ENCODE assay signal across 9 cellular contexts in the genomic region with DNA sequence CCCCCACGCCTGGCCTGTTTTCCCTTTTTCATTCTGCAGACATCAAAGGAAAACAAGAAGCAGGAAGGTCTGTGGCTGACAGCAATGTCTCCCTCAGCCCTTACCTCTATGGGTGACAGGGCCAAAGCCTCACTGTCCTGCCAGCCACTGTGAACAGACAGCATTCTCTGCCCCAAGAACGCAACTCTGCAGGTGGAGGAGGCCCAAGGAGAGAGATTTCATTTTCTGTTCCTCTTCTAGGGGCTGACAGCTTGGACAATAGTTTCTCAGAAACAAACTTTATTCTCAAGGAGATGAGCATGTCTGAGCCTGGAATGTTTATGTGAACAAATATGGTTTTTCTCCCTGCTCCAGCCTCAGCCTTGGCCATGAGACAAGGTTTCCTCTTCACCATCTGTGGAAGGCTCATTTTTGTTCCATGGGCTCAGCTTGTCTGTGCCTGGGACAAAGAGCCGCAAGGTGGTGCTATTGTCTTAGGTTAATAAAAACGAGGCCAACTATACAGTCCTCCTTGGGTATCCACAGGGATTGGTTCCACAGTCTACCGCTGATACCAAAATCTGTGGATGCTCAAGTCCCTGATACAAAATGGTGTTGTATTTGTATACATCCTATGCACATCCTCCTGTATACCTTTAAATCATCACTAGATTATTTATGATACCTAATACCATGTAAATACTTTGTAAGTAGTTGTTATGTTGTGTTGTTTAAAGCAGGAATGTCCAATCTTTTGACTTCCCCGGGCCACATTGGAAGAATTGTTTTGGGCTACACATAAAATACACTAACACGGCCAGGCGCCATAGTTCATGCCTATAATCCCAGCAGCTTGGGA. TPM values are rescaled to one million over a fixed set of nuclear protein-coding genes. Genes with fewer than 3 reads are reported as not detected.
DNase-seq lines count a peak whose midpoint lies in the region; ATAC-seq and TF ChIP-seq lines count a peak whose summit lies in the region.
"Had no signal": no experiment of that assay in that cellular context is flagged by ENCODE, and none has a peak within 500 bp of the region (broad histone marks: within the 10 kb centered on the region; RNA-seq: fewer than 3 reads in every experiment).

No MANE protein-coding gene starts in this region.

- H3K4me3 ChIP-seq in choroid plexus epithelial cell (ENCODE audit: low read depth, low read length) (no peak overlapping the region), lung (no peak overlapping the region)

- no peaks in the 10 kb centered on the region for H3K36me3 ChIP-seq in lung (ENCODE audit: control insufficient read depth in 2 of 2, insufficient read depth in 2 of 2, low read length in 2 of 2)

- no peak overlapping the region for H3K27ac ChIP-seq in lung (ENCODE audit: low read depth in 1 of 2, low read length in 1 of 2)

- no peaks in the 10 kb centered on the region for H3K4me1 Mint-ChIP-seq in activated T-cell treated with anti-CD3 and anti-CD28 coated beads, Interleukin-2, amount 50 U/mL, for 24 hours (ENCODE audit: low read depth)
- no peaks in the 10 kb centered on the region for H3K4me1 Mint-ChIP-seq in T-helper 17 cell
- H3K4me1 Mint-ChIP-seq in stimulated activated naive CD8-positive, alpha-beta T cell treated with anti-CD3 and anti-CD28 coated beads, Interleukin-15, amount 100 ng/mL, for 72 hours, result peaks cover under 1% of the 10 kb centered on the region

- no peaks in the 10 kb centered on the region for H3K9me3 ChIP-seq in T-helper 17 cell (ENCODE audit: control insufficient read depth, low read length, poor library complexity, severe bottlenecking)
- H3K9me3 ChIP-seq in lung (ENCODE audit: control insufficient read depth in 2 of 2, insufficient read depth in 1 of 2, low read length in 1 of 2), result no peaks in the 10 kb centered on the region

- no peak overlapping the region for H3K27ac Mint-ChIP-seq in activated T-cell treated with anti-CD3 and anti-CD28 coated beads, Interleukin-2, amount 50 U/mL, for 24 hours
- no peak overlapping the region for H3K27ac Mint-ChIP-seq in T-helper 17 cell
- no peak overlapping the region for H3K27ac Mint-ChIP-seq in stimulated activated naive CD8-positive, alpha-beta T cell treated with anti-CD3 and anti-CD28 coated beads, Interleukin-15, amount 100 ng/mL, for 72 hours

- 56 to 60% methylated on average over 8 of the region's 8 CpGs for WGBS in lung, 2 donors

- H3K36me3 Mint-ChIP-seq in activated T-cell treated with anti-CD3 and anti-CD28 coated beads, Interleukin-2, amount 50 U/mL, for 24 hours (ENCODE audit: low read depth), result no peaks in the 10 kb centered on the region
- no peaks in the 10 kb centered on the region for H3K36me3 Mint-ChIP-seq in T-helper 17 cell (ENCODE audit: low read depth)

- ATAC-seq in T-helper 17 cell, result peak; percentile 47
- no peak for ATAC-seq in lung (ENCODE audit: insufficient read depth, low FRiP score)
- ATAC-seq in stimulated activated naive CD8-positive, alpha-beta T cell treated with anti-CD3 and anti-CD28 coated beads, Interleukin-15, amount 100 ng/mL, for 72 hours, result no peak

- no peaks in the 10 kb centered on the region for H3K4me1 ChIP-seq in lung (ENCODE audit: control insufficient read depth in 2 of 2, insufficient read depth in 2 of 2, low read length in 2 of 2)

- peaks cover 7% of the 10 kb centered on the region for H3K27me3 Mint-ChIP-seq in activated T-cell treated with anti-CD3 and anti-CD28 coated beads, Interleukin-2, amount 50 U/mL, for 24 hours
- peaks cover 29% of the 10 kb centered on the region for H3K27me3 Mint-ChIP-seq in T-helper 17 cell
- H3K27me3 Mint-ChIP-seq in stimulated activated naive CD8-positive, alpha-beta T cell treated with anti-CD3 and anti-CD28 coated beads, Interleukin-15, amount 100 ng/mL, for 72 hours, result peaks cover 24% of the 10 kb centered on the region

- no peak overlapping the region for H3K4me3 Mint-ChIP-seq in activated T-cell treated with anti-CD3 and anti-CD28 coated beads, Interleukin-2, amount 50 U/mL, for 24 hours
- no peak overlapping the region for H3K4me3 Mint-ChIP-seq in T-helper 17 cell
- no peak overlapping the region for H3K4me3 Mint-ChIP-seq in stimulated activated naive CD8-positive, alpha-beta T cell treated with anti-CD3 and anti-CD28 coated beads, Interleukin-15, amount 100 ng/mL, for 72 hours

- DNase-seq in activated T-cell treated with anti-CD3 and anti-CD28 coated beads for 1 hour (ENCODE audit: low read depth) (peak; percentile 34), NCI-H1048 (lab: John Stamatoyannopoulos, UW) (peak; percentile 12), T-helper 17 cell (peak in 1 of 3 donors; percentile 18), choroid plexus epithelial cell (ENCODE audit: low read depth) (peak; percentile 76), lung (ENCODE audit: low spot score) (peak; percentile 60), OCI-M2 (lab: John Stamatoyannopoulos, UW; ENCODE audit: unreplicated experiment) (no peak)
- no peak for DNase-seq in activated T-cell treated with anti-CD3 and anti-CD28 coated beads, Interleukin-2, amount 50 U/mL, for 24 hours
- peak; percentile 23 to 30 for DNase-seq in stimulated activated naive CD8-positive, alpha-beta T cell treated with anti-CD3 and anti-CD28 coated beads, Interleukin-15, amount 100 ng/mL, for 72 hours

- H3K9me3 Mint-ChIP-seq in activated T-cell treated with anti-CD3 and anti-CD28 coated beads, Interleukin-2, amount 50 U/mL, for 24 hours, result no peaks in the 10 kb centered on the region
- H3K9me3 Mint-ChIP-seq in stimulated activated naive CD8-positive, alpha-beta T cell treated with anti-CD3 and anti-CD28 coated beads, Interleukin-15, amount 100 ng/mL, for 72 hours, result no peaks in the 10 kb centered on the region

- peak; percentile 80 for TF ChIP-seq CTCF in choroid plexus epithelial cell (conservative IDR thresholded peaks at IDR 0.05; ENCODE audit: low read depth, low read length)
- no peak for TF ChIP-seq CTCF in lung (IDR thresholded peaks at IDR 0.05; ENCODE audit: control extremely low read depth, extremely low read depth)

- no peaks in the 10 kb centered on the region for H3K27me3 ChIP-seq in lung (ENCODE audit: control insufficient read depth, insufficient read depth)

RNA-seq across cellular contexts. Expression of gene PIWIL3, which starts 5.8 kb away (rescaled TPM):
- not detected for total RNA-seq in T-helper 17 cell
- not detected for total RNA-seq in lung
- polyA plus RNA-seq in lung, result not detected
- polyA plus RNA-seq: esophagus had no signal

RNA-seq across cellular contexts. Expression of gene SGSM1, which starts 37.3 kb away (rescaled TPM):
- 1 to 10 TPM in 1 of 2 donors, under 1 TPM in 1; 0.70 to 3.0 TPM for total RNA-seq in T-helper 17 cell
- total RNA-seq in lung, result 1 to 10 TPM; 3.5 to 4.5 TPM
- polyA plus RNA-seq in lung, result 1 to 10 TPM in 1 of 2 donors, under 1 TPM in 1; 0.57 to 1.9 TPM

Comparison
In these comparisons a context has a peak if more than half of its experiments do, and no peak if none do; other contexts are left out.
1. DNase-seq: peak in activated T-cell treated with anti-CD3 and anti-CD28 coated beads for 1 hour (single experiment), NCI-H1048 (single experiment), choroid plexus epithelial cell (single experiment), lung (single experiment) and stimulated activated naive CD8-positive, alpha-beta T cell treated with anti-CD3 and anti-CD28 coated beads, Interleukin-15, amount 100 ng/mL, for 72 hours (2 of 2); none in activated T-cell treated with anti-CD3 and anti-CD28 coated beads, Interleukin-2, amount 50 U/mL, for 24 hours (single experiment) and OCI-M2 (single experiment).